ENCODE assay signal across 20 cellular contexts in the genomic region with DNA sequence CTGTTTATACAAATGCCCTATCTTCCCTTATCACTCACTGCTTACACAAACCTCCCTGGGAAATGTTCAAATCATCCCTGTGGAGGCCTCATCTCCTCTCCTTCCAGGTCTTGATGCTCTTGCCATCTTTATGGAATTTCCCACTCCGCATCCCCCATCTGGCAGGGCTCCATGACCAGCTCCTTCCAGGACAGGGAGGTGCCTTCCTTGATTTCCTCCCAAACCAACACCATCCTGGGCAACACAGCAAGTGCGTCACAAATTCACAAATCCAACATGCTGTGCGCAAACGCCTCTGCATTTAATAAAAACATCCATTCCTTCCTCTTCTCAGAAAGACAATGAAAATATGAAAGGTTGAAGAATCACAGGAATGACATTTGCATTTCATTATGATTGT.
"Had no signal": no experiment of that assay in that cellular context is flagged by ENCODE, and none has a peak within 500 bp of the region (broad histone marks: within the 10 kb centered on the region; RNA-seq: fewer than 3 reads in every experiment).

No MANE protein-coding gene starts in this region.

- H3K27ac ChIP-seq: body of pancreas, dorsolateral prefrontal cortex, lower lobe of right lung had no signal

- H3K9me3 ChIP-seq: body of pancreas, gastrocnemius medialis, lower lobe of right lung, SK-N-SH, suprapubic skin had no signal

- ATAC-seq: activated T-helper 17 cell treated with anti-CD3 and anti-CD28 coated beads, Interleukin-2, amount 50 U/mL, for 72 hours; natural killer cell treated with Interleukin-12 subunit alpha and Interleukin-12 subunit beta and Interleukin-15 and Interleukin-18, amount 100 ng/mL, for 72 hours; stimulated activated naive CD8-positive, alpha-beta T cell treated with anti-CD3 and anti-CD28 coated beads, Interleukin-15, Interleukin-2, amounts not matched to agents 100 U/mL and 50 U/mL, for 24 hours had no signal

- H3K27me3 ChIP-seq: body of pancreas, gastrocnemius medialis, suprapubic skin had no signal

- H3K36me3 ChIP-seq: gastrocnemius medialis, lower lobe of right lung, suprapubic skin had no signal

- H3K4me3 ChIP-seq: body of pancreas, dorsolateral prefrontal cortex, gastrocnemius medialis, lower lobe of right lung, skin epidermis, suprapubic skin had no signal

- H3K4me1 ChIP-seq: body of pancreas, gastrocnemius medialis, suprapubic skin had no signal

- DNase-seq: activated CD4-positive, alpha-beta memory T cell treated with anti-CD3 and anti-CD28 coated beads, Interleukin-2, amount 10 ng/mL, durations not matched to agents 7 days and 5 days; activated CD4-positive, alpha-beta T cell treated with anti-CD3 and anti-CD28 coated beads for 48 hours; activated naive CD4-positive, alpha-beta T cell; activated naive CD8-positive, alpha-beta T cell treated with anti-CD3 and anti-CD28 coated beads for 36 hours; activated T-cell treated with anti-CD3 and anti-CD28 coated beads, Interleukin-2, amount 50 U/mL, for 1 hour; amniotic stem cell; body of pancreas; caudate nucleus; dorsolateral prefrontal cortex; gastrocnemius medialis; head of caudate nucleus; lower lobe of right lung; nucleus accumbens; retina; stimulated activated naive CD8-positive, alpha-beta T cell treated with anti-CD3 and anti-CD28 coated beads, Interleukin-15, Interleukin-2, amounts not matched to agents 100 U/mL and 50 U/mL, for 24 hours had no signal
